11 cellular contexts compared by ENCODE assay signal in the genomic region with DNA sequence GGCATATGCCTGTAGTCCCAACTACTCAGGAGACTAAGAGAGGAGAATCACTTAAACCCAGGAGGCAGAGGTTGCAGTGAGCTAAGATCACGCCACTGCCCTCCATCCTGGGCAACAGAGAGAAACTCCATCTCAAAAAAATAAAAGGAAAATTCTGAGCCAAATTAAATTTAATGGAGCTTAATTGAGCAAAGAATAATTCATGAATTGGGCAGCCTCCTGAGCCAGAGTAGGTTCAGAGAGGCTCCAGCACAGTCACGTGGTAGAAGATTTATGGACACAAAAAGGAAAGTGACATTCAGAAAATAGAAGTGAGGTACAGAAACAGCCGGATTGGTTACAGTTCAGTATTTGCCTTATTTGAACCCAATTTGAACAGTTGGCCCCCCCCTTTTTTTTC.
"Had no signal": no experiment of that assay in that cellular context is flagged by ENCODE, and none has a peak within 500 bp of the region (broad histone marks: within the 10 kb centered on the region; RNA-seq: fewer than 3 reads in every experiment).

No MANE protein-coding gene starts in this region.

- H3K9ac ChIP-seq: GM23248 had no signal

- ATAC-seq: GM23338, HCT116 had no signal

- FAIRE-seq: H1, H54 had no signal

- H3K4me1 ChIP-seq: HAP-1 had no signal

- H3K4me2 ChIP-seq: GM23338 had no signal

- H2AFZ ChIP-seq: GM23248, GM23338 had no signal

- DNase-seq: GM23248, GOT3, H7, H9, HCEC 1CT, HFFc6 had no signal

- H3K9me3 ChIP-seq: HAP-1 had no signal

- H3K4me3 ChIP-seq: GM23248, GM23338, HAP-1 had no signal

- H3K27ac ChIP-seq: GM23248 had no signal
